ENCODE assay signal across 8 cellular contexts in genomic region chr9:34675048-34675714, GRCh38. TPM values are rescaled to one million over a fixed set of nuclear protein-coding genes. Genes with fewer than 3 reads are reported as not detected.
DNase-seq lines count a peak whose midpoint lies in the region; ATAC-seq, FAIRE-seq and TF ChIP-seq lines count a peak whose summit lies in the region.

No MANE protein-coding gene starts in this region.

- BruUV-seq in GM12878 (replicated peaks; lab: Mats Ljungman, UMichigan) = no TSS peak

- SMC1A ChIA-PET in GM12878 (lab: Charles Lee; ENCODE audit: uncharacterized antibody, unreplicated experiment) = interaction anchor here (1.1 kb wide), 1 partner anchor 310 kb away, joined by 3 read pairs; no protein-coding TSS in a partner anchor

- H4K20me1 ChIP-seq in GM12878 (ENCODE audit: control insufficient read depth, insufficient read depth) = no peaks in the 10 kb centered on the region

- in situ Hi-C loops in GM12878 (cut with MboI) = no loop called here

- RAD21 ChIA-PET in GM12878 (lab: Charles Lee; ENCODE audit: unreplicated experiment) = interaction anchor here (0.6 kb wide), 1 partner anchor 1278 kb away, joined by 3 read pairs; no protein-coding TSS in a partner anchor

- POLR2A ChIA-PET in GM12878 (lab: Charles Lee) = no interaction called here

- TF ChIP-seq POLR2A in NB4 (IDR thresholded peaks at IDR 0.05; ENCODE audit: extremely low read depth, insufficient read length) (no peak), GM12878 (IDR thresholded peaks at IDR 0.05; ENCODE audit: low read depth, low read length) (no peak)

- H3K4me3 ChIP-seq in NB4 (ENCODE audit: low read depth, low read length) = no peak overlapping the region
- no peak overlapping the region for H3K4me3 ChIP-seq in GM12878

- no peaks in the 10 kb centered on the region for H3K4me1 ChIP-seq in GM12878 (ENCODE audit: control insufficient read depth, insufficient read depth, low read length)

- no peaks in the 10 kb centered on the region for H3K79me2 ChIP-seq in GM12878 (ENCODE audit: control insufficient read depth, insufficient read depth, low read length)

- no peak overlapping the region for H2AFZ ChIP-seq in GM12878 (ENCODE audit: control insufficient read depth, low read depth, low read length)

- peak; percentile 50 for DNase-seq in NCI-H2227 (lab: John Stamatoyannopoulos, UW; ENCODE audit: unreplicated experiment)
- DNase-seq in NCI-H2227 treated with DMSO at 0.1 percent for 48 hours (lab: John Stamatoyannopoulos, UW) = no peak
- DNase-seq in NB4 (ENCODE audit: low read depth) = peak; percentile 89
- DNase-seq in T-helper 1 cell = peak in 3 of 5 donors; percentile 23 to 38 (median 28)
- no peak for DNase-seq in GM12878 (ENCODE audit: low read depth, low spot score)
- DNase-seq in islet precursor cell = peak; percentile 91
- DNase-seq in stimulated activated CD4-positive, alpha-beta T cell treated with anti-CD3 and anti-CD28 coated beads, TNF-alpha, amount 100 ng/mL, for 24 hours (ENCODE audit: low read depth in 3 of 3) = peak; percentile 19 to 70 (median 37)

- TF ChIP-seq CTCF in NB4 (IDR thresholded peaks at IDR 0.05; ENCODE audit: low read depth, low read length) (peak; percentile 100), GM12878 (IDR thresholded peaks at IDR 0.05 in 2 of 3, conservative IDR thresholded peaks at IDR 0.05 in 1 of 3; ENCODE audit: control insufficient read depth in 2 of 3, extremely low read depth in 1 of 3, insufficient read depth in 1 of 3, low read depth in 3 of 3, low read length in 3 of 3) (peak; percentile 81 to 90 (median 83))

- H3K27me3 ChIP-seq in GM12878 (replicated peaks in 1 of 2; ENCODE audit: control insufficient read depth in 2 of 2, insufficient read depth in 2 of 2, low read length in 1 of 2) = no peaks in the 10 kb centered on the region

- H3K36me3 ChIP-seq in GM12878 (ENCODE audit: control insufficient read depth in 2 of 2, insufficient read depth in 2 of 2, low read length in 1 of 2) = no peaks in the 10 kb centered on the region

- peak; percentile 93 for TF ChIP-seq RAD21 in GM12878 (IDR thresholded peaks at IDR 0.05; ENCODE audit: insufficient read depth, low read depth, low read length)

- CTCF ChIA-PET in GM12878 (lab: Yijun Ruan, JAX) = interaction anchor here (0.8 to 3.3 kb wide), 7 partner anchors 9 to 38 kb away, joined by 3 to 23 read pairs (median 3); partner anchors contain the start of gene SIGMAR1

- H3K9ac ChIP-seq in GM12878 (ENCODE audit: control insufficient read depth, insufficient read depth, low read length) = no peak overlapping the region

- intact Hi-C loops in GM12878 (cut with micrococcal nuclease; ENCODE audit: unreplicated experiment) = loop anchor here (1.0 kb wide), 1 partner anchor 27 kb away; no protein-coding TSS in a partner anchor

- no peaks in the 10 kb centered on the region; the same call in 2 of the 3 replicates for H3K9me3 ChIP-seq in GM12878 (replicated peaks; ENCODE audit: control insufficient read depth, insufficient read depth, low read length)

- ATAC-seq in GM12878 = peak; percentile 95
- ATAC-seq in GM18873 (IDR thresholded peaks at IDR 0.05; ENCODE audit: low FRiP score, unreplicated experiment) = no peak

- no peak for FAIRE-seq in GM12878 (lab: Jason Lieb, UNC)

- TF ChIP-seq EP300 in GM12878 (IDR thresholded peaks at IDR 0.05; ENCODE audit: borderline replicate concordance in 1 of 2, control insufficient read depth in 1 of 2, low read depth in 2 of 2, low read length in 2 of 2) = no peak

- 15% methylated on average over 10 of the region's 10 CpGs for WGBS in GM12878 (ENCODE audit: insufficient coverage, insufficient replicate concordance, low lambda C conversion rate, missing lambda C conversion rate)

- no peak overlapping the region for H3K27ac ChIP-seq in GM12878 (ENCODE audit: control insufficient read depth, insufficient read depth)

- H3K4me2 ChIP-seq in GM12878 (ENCODE audit: control insufficient read depth, insufficient read depth) = no peak overlapping the region

RNA-seq across cellular contexts. Expression of gene CCL27, which starts 12.7 kb away (rescaled TPM):
- not detected in 2 replicates for total RNA-seq in GM12878 (2013; cell fraction: nucleolus; rRNA removed)
- not detected in 2 replicates for total RNA-seq in GM12878 (2014; rRNA removed)
- total RNA-seq in GM12878 (2014; rRNA removed; fragmentation: Illumina TruSeq; extraction: Trizol) = not detected in 2 replicates
- not detected in 2 replicates for total RNA-seq in GM12878 (2021)
- polyA plus RNA-seq in GM12878 (2011; ENCODE audit: low read depth) = not detected
- not detected in 2 replicates for polyA plus RNA-seq in GM12878 (2011; rRNA removed)
- polyA plus RNA-seq in GM12878 (2011; cell fraction: cytosol; rRNA removed) = 0.15 and 0.25 TPM in 2 replicates
- polyA plus RNA-seq in GM12878 (2011; cell fraction: nucleus; rRNA removed) = 0.34 and 1.1 TPM in 2 replicates
- not detected in 2 replicates for polyA plus RNA-seq in GM12878 (2012)
- polyA plus RNA-seq in GM12878 (2014; fragmentation: Illumina TruSeq; extraction: Trizol) = not detected in 2 replicates
- under 1 TPM in 1 of 2 experiments, not detected in 1; 0.45 TPM for polyA plus RNA-seq in GM12878 (2014; fragmentation: Nextera tagmentation; extraction: Ambion mirVana)
- not detected in 2 replicates for polyA plus RNA-seq in GM12878 (2014; rRNA removed)
- not detected for polyA plus RNA-seq in GM12878 (2016; fragmentation: Nextera tagmentation; extraction: Ambion mirVana)
- polyA minus RNA-seq in GM12878 (2011; rRNA and poly(A)+ RNA removed) = 0.37 TPM in 1 of 2 replicates, not detected in the other
- not detected in 2 replicates for polyA minus RNA-seq in GM12878 (2011; cell fraction: cytosol; rRNA and poly(A)+ RNA removed)
- polyA minus RNA-seq in GM12878 (2011; cell fraction: nucleus; rRNA and poly(A)+ RNA removed) = not detected in 2 replicates

RNA-seq across cellular contexts. Expression of gene CCL19, which starts 15.9 kb away (rescaled TPM):
- not detected in 2 replicates for total RNA-seq in GM12878 (2013; cell fraction: nucleolus; rRNA removed)
- total RNA-seq in GM12878 (2014; rRNA removed) = 0.38 TPM in 1 of 2 replicates, not detected in the other
- total RNA-seq in GM12878 (2014; rRNA removed; fragmentation: Illumina TruSeq; extraction: Trizol) = not detected in 2 replicates
- not detected in 2 replicates for total RNA-seq in GM12878 (2021)
- polyA plus RNA-seq in GM12878 (2011; ENCODE audit: low read depth) = 1.6 TPM
- 0.23 and 0.69 TPM in 2 replicates for polyA plus RNA-seq in GM12878 (2011; rRNA removed)
- 0.97 and 1.0 TPM in 2 replicates for polyA plus RNA-seq in GM12878 (2011; cell fraction: cytosol; rRNA removed)
- polyA plus RNA-seq in GM12878 (2011; cell fraction: nucleus; rRNA removed) = 0.39 TPM in 1 of 2 replicates, not detected in the other
- polyA plus RNA-seq in GM12878 (2012) = 3.2 and 3.3 TPM in 2 replicates
- polyA plus RNA-seq in GM12878 (2014; fragmentation: Illumina TruSeq; extraction: Trizol) = not detected in 2 replicates
- polyA plus RNA-seq in GM12878 (2014; fragmentation: Nextera tagmentation; extraction: Ambion mirVana) = under 1 TPM in 1 of 2 experiments, not detected in 1; 0.42 TPM
- polyA plus RNA-seq in GM12878 (2014; rRNA removed) = not detected in 2 replicates
- polyA plus RNA-seq in GM12878 (2016; fragmentation: Nextera tagmentation; extraction: Ambion mirVana) = not detected
- not detected in 2 replicates for polyA minus RNA-seq in GM12878 (2011; rRNA and poly(A)+ RNA removed)
- not detected in 2 replicates for polyA minus RNA-seq in GM12878 (2011; cell fraction: cytosol; rRNA and poly(A)+ RNA removed)
- polyA minus RNA-seq in GM12878 (2011; cell fraction: nucleus; rRNA and poly(A)+ RNA removed) = not detected in 2 replicates

RNA-seq across cellular contexts. Expression of gene IL11RA, which starts 23.2 kb away (rescaled TPM):
- total RNA-seq in GM12878 (2013; cell fraction: nucleolus; rRNA removed) = 26.1 and 28.4 TPM in 2 replicates
- total RNA-seq in GM12878 (2014; rRNA removed) (1.5 and 2.9 TPM in 2 replicates), GM12878 (2014; rRNA removed; fragmentation: Illumina TruSeq; extraction: Trizol) (1.7 and 2.6 TPM in 2 replicates), GM12878 (2021) (4.8 and 5.8 TPM in 2 replicates)
- 3.8 TPM for polyA plus RNA-seq in GM12878 (2011; ENCODE audit: low read depth)
- polyA plus RNA-seq in GM12878 (2011; rRNA removed) (3.5 and 5.7 TPM in 2 replicates), GM12878 (2014; fragmentation: Illumina TruSeq; extraction: Trizol) (2.6 and 2.8 TPM in 2 replicates), GM12878 (2014; fragmentation: Nextera tagmentation; extraction: Ambion mirVana) (under 1 TPM; 0.32 to 0.47 TPM), GM12878 (2014; rRNA removed) (5.2 and 5.7 TPM in 2 replicates), GM12878 (2016; fragmentation: Nextera tagmentation; extraction: Ambion mirVana) (1 to 10 TPM; 1.1 to 1.5 TPM)
- 3.7 and 5.0 TPM in 2 replicates for polyA plus RNA-seq in GM12878 (2011; cell fraction: cytosol; rRNA removed)
- polyA plus RNA-seq in GM12878 (2011; cell fraction: nucleus; rRNA removed) = 66.8 and 68.7 TPM in 2 replicates
- 7.6 and 9.9 TPM in 2 replicates for polyA plus RNA-seq in GM12878 (2012)
- polyA minus RNA-seq in GM12878 (2011; rRNA and poly(A)+ RNA removed) = 1.8 and 3.3 TPM in 2 replicates
- polyA minus RNA-seq in GM12878 (2011; cell fraction: cytosol; rRNA and poly(A)+ RNA removed) = 1.2 and 2.2 TPM in 2 replicates
- 7.6 and 19.1 TPM in 2 replicates for polyA minus RNA-seq in GM12878 (2011; cell fraction: nucleus; rRNA and poly(A)+ RNA removed)

RNA-seq across cellular contexts. Expression of gene GALT, which starts 28.7 kb away (rescaled TPM):
- 127 and 128 TPM in 2 replicates for total RNA-seq in GM12878 (2013; cell fraction: nucleolus; rRNA removed)
- total RNA-seq in GM12878 (2014; rRNA removed) = 30.3 and 31.0 TPM in 2 replicates
- 9.3 and 10.3 TPM in 2 replicates for total RNA-seq in GM12878 (2014; rRNA removed; fragmentation: Illumina TruSeq; extraction: Trizol)
- 26.2 and 30.8 TPM in 2 replicates for total RNA-seq in GM12878 (2021)
- polyA plus RNA-seq in GM12878 (2011; ENCODE audit: low read depth) = 15.7 TPM
- 10.5 and 21.6 TPM in 2 replicates for polyA plus RNA-seq in GM12878 (2011; rRNA removed)
- 15.5 and 19.7 TPM in 2 replicates for polyA plus RNA-seq in GM12878 (2011; cell fraction: cytosol; rRNA removed)
- 216 and 276 TPM in 2 replicates for polyA plus RNA-seq in GM12878 (2011; cell fraction: nucleus; rRNA removed)
- 23.4 and 28.6 TPM in 2 replicates for polyA plus RNA-seq in GM12878 (2012)
- polyA plus RNA-seq in GM12878 (2014; fragmentation: Illumina TruSeq; extraction: Trizol) = 14.5 and 16.9 TPM in 2 replicates
- polyA plus RNA-seq in GM12878 (2014; fragmentation: Nextera tagmentation; extraction: Ambion mirVana) = 10 to 100 TPM; 22.8 to 24.9 TPM
- polyA plus RNA-seq in GM12878 (2014; rRNA removed) = 30.2 and 41.6 TPM in 2 replicates
- polyA plus RNA-seq in GM12878 (2016; fragmentation: Nextera tagmentation; extraction: Ambion mirVana) = 10 to 100 TPM; 28.8 to 34.1 TPM
- 19.0 and 27.7 TPM in 2 replicates for polyA minus RNA-seq in GM12878 (2011; rRNA and poly(A)+ RNA removed)
- polyA minus RNA-seq in GM12878 (2011; cell fraction: cytosol; rRNA and poly(A)+ RNA removed) = 6.3 and 7.0 TPM in 2 replicates
- polyA minus RNA-seq in GM12878 (2011; cell fraction: nucleus; rRNA and poly(A)+ RNA removed) = 82.2 and 106 TPM in 2 replicates

RNA-seq across cellular contexts. Expression of gene CCL21, which starts 34.8 kb away (rescaled TPM):
- total RNA-seq in GM12878 (2013; cell fraction: nucleolus; rRNA removed) = not detected in 2 replicates
- total RNA-seq in GM12878 (2014; rRNA removed) = not detected in 2 replicates
- not detected in 2 replicates for total RNA-seq in GM12878 (2014; rRNA removed; fragmentation: Illumina TruSeq; extraction: Trizol)
- 0.24 and 0.26 TPM in 2 replicates for total RNA-seq in GM12878 (2021)
- polyA plus RNA-seq in GM12878 (2011; ENCODE audit: low read depth) = not detected
- not detected in 2 replicates for polyA plus RNA-seq in GM12878 (2011; rRNA removed)
- polyA plus RNA-seq in GM12878 (2011; cell fraction: cytosol; rRNA removed) = not detected in 2 replicates
- polyA plus RNA-seq in GM12878 (2011; cell fraction: nucleus; rRNA removed) = not detected in 2 replicates
- not detected in 2 replicates for polyA plus RNA-seq in GM12878 (2012)
- not detected in 2 replicates for polyA plus RNA-seq in GM12878 (2014; fragmentation: Illumina TruSeq; extraction: Trizol)
- polyA plus RNA-seq in GM12878 (2014; fragmentation: Nextera tagmentation; extraction: Ambion mirVana) = not detected
- polyA plus RNA-seq in GM12878 (2014; rRNA removed) = not detected in 2 replicates
- not detected for polyA plus RNA-seq in GM12878 (2016; fragmentation: Nextera tagmentation; extraction: Ambion mirVana)
- not detected in 2 replicates for polyA minus RNA-seq in GM12878 (2011; rRNA and poly(A)+ RNA removed)
- not detected in 2 replicates for polyA minus RNA-seq in GM12878 (2011; cell fraction: cytosol; rRNA and poly(A)+ RNA removed)
- polyA minus RNA-seq in GM12878 (2011; cell fraction: nucleus; rRNA and poly(A)+ RNA removed) = not detected in 2 replicates

Comparison
In these comparisons a context has a peak if more than half of its experiments do, and no peak if none do; other contexts are left out.
1. DNase-seq: peak in NCI-H2227 (single experiment), NB4 (single experiment), T-helper 1 cell (3 of 5), islet precursor cell (single experiment) and stimulated activated CD4-positive, alpha-beta T cell treated with anti-CD3 and anti-CD28 coated beads, TNF-alpha, amount 100 ng/mL, for 24 hours (3 of 3); none in NCI-H2227 treated with DMSO at 0.1 percent for 48 hours (single experiment) and GM12878 (single experiment).